ENCODE assay signal across 40 cellular contexts in the genomic region with DNA sequence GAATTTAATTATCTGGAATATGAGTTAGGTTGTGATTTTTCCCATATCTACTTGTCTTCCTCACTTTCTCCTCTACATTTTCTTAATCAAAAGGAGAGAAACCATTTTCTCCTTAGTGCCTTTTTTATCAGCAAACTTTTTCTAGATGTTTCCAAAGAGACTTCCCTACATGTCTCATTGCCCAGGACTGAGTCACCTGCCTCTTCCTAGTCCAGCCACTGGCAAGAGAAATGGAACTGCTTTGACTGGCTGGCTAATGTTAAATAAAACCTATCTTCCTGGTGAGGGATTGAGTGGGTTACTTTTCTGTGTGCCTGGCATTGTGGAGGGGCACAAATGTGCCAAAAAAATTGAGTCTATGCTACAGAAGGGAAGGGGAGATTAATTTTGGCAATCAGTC. TPM values are rescaled to one million over a fixed set of nuclear protein-coding genes. Genes with fewer than 3 reads are reported as not detected.
"Had no signal": no experiment of that assay in that cellular context is flagged by ENCODE, and none has a peak within 500 bp of the region (broad histone marks: within the 10 kb centered on the region; RNA-seq: fewer than 3 reads in every experiment).

No MANE protein-coding gene starts in this region.

- H3K9me3 ChIP-seq: ascending aorta, body of pancreas, breast epithelium had no signal

- H3K27me3 ChIP-seq: ascending aorta, body of pancreas, breast epithelium had no signal

- H3K27ac ChIP-seq: ascending aorta, body of pancreas, breast epithelium, KMS-11, PC-9, RWPE1, VCaP had no signal

- DNase-seq: activated B cell treated with CpG ODN at 0.5 μM for 24 hours; activated CD4-positive, alpha-beta memory T cell treated with anti-CD3 and anti-CD28 coated beads, Interleukin-2, amount 10 ng/mL, durations not matched to agents 7 days and 5 days; activated CD4-positive, alpha-beta T cell treated with anti-CD3 and anti-CD28 coated beads for 1 hour; activated CD4-positive, alpha-beta T cell treated with anti-CD3 and anti-CD28 coated beads for 48 hours; activated CD8-positive, alpha-beta memory T cell treated with anti-CD3 and anti-CD28 coated beads for 24 hours; activated CD8-positive, alpha-beta memory T cell treated with anti-CD3 and anti-CD28 coated beads, Interleukin-2, amount 10 ng/mL, durations not matched to agents 7 days and 5 days; activated effector memory CD4-positive, alpha-beta T cell treated with anti-CD3 and anti-CD28 coated beads, Interleukin-2, amount 50 U/mL, for 16 hours; activated naive CD4-positive, alpha-beta T cell; activated naive CD4-positive, alpha-beta T cell treated with anti-CD3 and anti-CD28 coated beads, Interleukin-2, amount 50 U/mL, for 16 hours; activated naive CD8-positive, alpha-beta T cell treated with anti-CD3 and anti-CD28 coated beads, Interleukin-2, amount 10 ng/mL, durations not matched to agents 7 days and 5 days; activated T-cell treated with anti-CD3 and anti-CD28 coated beads, Interleukin-2, amount 50 U/mL, for 1 hour; activated T-cell treated with anti-CD3 and anti-CD28 coated beads, Interleukin-2, amount 50 U/mL, for 72 hours; amygdala; body of pancreas; caudate nucleus; NCI-H1092 treated with DMSO at 0.1 percent for 48 hours; NCI-H1417; NCI-H146; NCI-H187; NCI-H2029 treated with DMSO at 0.1 percent for 48 hours; NCI-H2107; NCI-H2171; NCI-H510A; NCI-H526; NCI-H748 treated with DMSO at 0.1 percent for 48 hours; PC-9; SIG-M5; T-cell; T-helper 17 cell; T-helper 9 cell had no signal

- H3K9ac ChIP-seq: KMS-11 had no signal

- H2AFZ ChIP-seq: PC-9 had no signal

- ATAC-seq: activated CD8-positive, alpha-beta memory T cell treated with anti-CD3 and anti-CD28 coated beads, Interleukin-2, amount 10 ng/mL, durations not matched to agents 7 days and 5 days; activated T-cell treated with anti-CD3 and anti-CD28 coated beads, Interleukin-2, amount 50 U/mL, for 72 hours; activated T-helper 17 cell treated with anti-CD3 and anti-CD28 coated beads, Interleukin-2, amount 50 U/mL, for 72 hours; body of pancreas; Right ventricle myocardium inferior; SK-N-SH treated with all-trans-retinoic acid at 6 μM for 48 hours; T-cell; T-helper 17 cell had no signal

- H3K36me3 ChIP-seq: ascending aorta, breast epithelium had no signal

- H3K4me1 ChIP-seq: ascending aorta, body of pancreas, breast epithelium had no signal

- H3K4me2 ChIP-seq: KMS-11, PC-9 had no signal

- H3K4me3 ChIP-seq: ascending aorta, body of pancreas, breast epithelium, PC-9 had no signal

RNA-seq across cellular contexts. Expression of gene CD5L, which starts 52.1 kb away (rescaled TPM):
- total RNA-seq: activated CD4-positive, alpha-beta memory T cell treated with anti-CD3 and anti-CD28 coated beads, Interleukin-2, amount 10 ng/mL, durations not matched to agents 7 days and 5 days; activated CD8-positive, alpha-beta memory T cell treated with anti-CD3 and anti-CD28 coated beads, Interleukin-2, amount 10 ng/mL, durations not matched to agents 7 days and 5 days; activated naive CD8-positive, alpha-beta T cell treated with anti-CD3 and anti-CD28 coated beads, Interleukin-2, amount 10 ng/mL, durations not matched to agents 7 days and 5 days; activated T-cell treated with anti-CD3 and anti-CD28 coated beads, Interleukin-2, amount 50 U/mL, for 72 hours; activated T-helper 17 cell treated with anti-CD3 and anti-CD28 coated beads, Interleukin-2, amount 50 U/mL, for 72 hours; ascending aorta; body of pancreas; breast epithelium; LHCN-M2; OCI-LY7; PC-9; T-cell; T-helper 17 cell had no signal
